14 cellular contexts compared by ENCODE assay signal in genomic region chr17:75188614-75189013, GRCh38. TPM values are rescaled to one million over a fixed set of nuclear protein-coding genes. Genes with fewer than 3 reads are reported as not detected.
DNase-seq lines count a peak whose midpoint lies in the region; ATAC-seq and TF ChIP-seq lines count a peak whose summit lies in the region.
"Had no signal": no experiment of that assay in that cellular context is flagged by ENCODE, and none has a peak within 500 bp of the region (broad histone marks: within the 10 kb centered on the region; RNA-seq: fewer than 3 reads in every experiment).

No MANE protein-coding gene starts in this region.

- H3K4me3 ChIP-seq in HEK293 (ENCODE audit: low read depth, low read length) (no peak overlapping the region), lower lobe of right lung (no peak overlapping the region), heart left ventricle (no peak overlapping the region)
- H3K4me3 ChIP-seq: PC-9 had no signal

- H3K27me3 ChIP-seq in lower lobe of right lung (ENCODE audit: low read depth), result no peaks in the 10 kb centered on the region
- no peaks in the 10 kb centered on the region for H3K27me3 ChIP-seq in heart left ventricle

- CTCF ChIA-PET in activated CD8-positive, alpha-beta memory T cell treated with anti-CD3 and anti-CD28 coated beads, Interleukin-2, amount 10 ng/mL, durations not matched to agents 7 days and 5 days (lab: Charles Lee), result interaction anchor here (0.8 to 6.2 kb wide), 11 partner anchors 13 to 231 kb away, joined by 3 to 59 read pairs (median 4); partner anchors contain the start of genes CDR2L, MIF4GD, NUP85 and SLC25A19
- CTCF ChIA-PET in HEK293 (lab: Yijun Ruan, JAX), result interaction anchor here (0.9 to 4.6 kb wide), 5 partner anchors 13 to 231 kb away, joined by 3 to 49 read pairs (median 4); no protein-coding TSS in a partner anchor
- CTCF ChIA-PET in activated CD4-positive, alpha-beta memory T cell treated with anti-CD3 and anti-CD28 coated beads for 36 hours (lab: Charles Lee), result interaction anchor here (0.6 to 4.5 kb wide), 9 partner anchors 12 to 328 kb away, joined by 3 to 55 read pairs (median 4); partner anchors contain the start of genes NT5C, NUP85 and TSEN54

- H3K36me3 Mint-ChIP-seq in activated CD8-positive, alpha-beta memory T cell treated with anti-CD3 and anti-CD28 coated beads, Interleukin-2, amount 10 ng/mL, durations not matched to agents 7 days and 5 days, result peaks cover 4% of the 10 kb centered on the region
- H3K36me3 Mint-ChIP-seq in activated CD4-positive, alpha-beta memory T cell treated with anti-CD3 and anti-CD28 coated beads for 36 hours, result no peaks in the 10 kb centered on the region

- intact Hi-C loops in activated CD4-positive, alpha-beta memory T cell treated with anti-CD3 and anti-CD28 coated beads for 36 hours (cut with micrococcal nuclease), result no loop called here
- intact Hi-C loops in lower lobe of right lung (cut with DNase I) (no loop called here), heart left ventricle (cut with DNase I) (loop anchor here in 1 of 10 donors (10.0 kb wide), 1 partner anchor 204 kb away; the partner anchor contains the start of gene CDR2L)

- no peaks in the 10 kb centered on the region for H3K36me3 ChIP-seq in HEK293 (ENCODE audit: control insufficient read depth in 2 of 2, insufficient read depth in 1 of 2, low read length in 2 of 2)
- no peaks in the 10 kb centered on the region for H3K36me3 ChIP-seq in lower lobe of right lung
- no peaks in the 10 kb centered on the region for H3K36me3 ChIP-seq in heart left ventricle

- POLR2A ChIA-PET in HEK293 (lab: Yijun Ruan, JAX), result interaction anchor here (1.1 to 1.9 kb wide), 2 partner anchors 10 to 34 kb away, joined by 3 to 7 read pairs; partner anchors contain the start of gene JPT1
- POLR2A ChIA-PET in activated CD4-positive, alpha-beta memory T cell treated with anti-CD3 and anti-CD28 coated beads for 36 hours (lab: Charles Lee), result interaction anchor here (0.6 to 1.7 kb wide), 3 partner anchors 8 to 70 kb away, joined by 3 to 4 read pairs (median 3); no protein-coding TSS in a partner anchor

- H3K27ac ChIP-seq in HEK293 (ENCODE audit: extremely low read depth, low read depth, low read length), result no peak overlapping the region
- peak overlapping the region; percentile 46 for H3K27ac ChIP-seq in lower lobe of right lung
- no peak overlapping the region for H3K27ac ChIP-seq in heart left ventricle
- H3K27ac ChIP-seq: C4-2B had no signal

- TF ChIP-seq CTCF in HEK293 (tag by site-specific recombination; IDR thresholded peaks at IDR 0.05) (no peak), lower lobe of right lung (IDR thresholded peaks at IDR 0.05) (no peak), heart left ventricle (IDR thresholded peaks at IDR 0.05) (no peak)

- H3K9me3 Mint-ChIP-seq in activated CD8-positive, alpha-beta memory T cell treated with anti-CD3 and anti-CD28 coated beads, Interleukin-2, amount 10 ng/mL, durations not matched to agents 7 days and 5 days (ENCODE audit: low read depth), result no peaks in the 10 kb centered on the region
- H3K9me3 Mint-ChIP-seq in activated CD4-positive, alpha-beta memory T cell treated with anti-CD3 and anti-CD28 coated beads for 36 hours, result no peaks in the 10 kb centered on the region

- H3K4me1 ChIP-seq in HEK293 (ENCODE audit: control insufficient read depth, insufficient read depth, low read length) (no peaks in the 10 kb centered on the region), lower lobe of right lung (peaks cover 12% of the 10 kb centered on the region), heart left ventricle (peaks cover 0 to 12% (median 0%) of the 10 kb centered on the region in 12 donors)

- WGBS in heart left ventricle, 4 donors, result 87 to 96% (median 90%) methylated on average over 6 of the region's 6 CpGs

- no peaks in the 10 kb centered on the region for H3K27me3 Mint-ChIP-seq in activated CD8-positive, alpha-beta memory T cell treated with anti-CD3 and anti-CD28 coated beads, Interleukin-2, amount 10 ng/mL, durations not matched to agents 7 days and 5 days
- no peaks in the 10 kb centered on the region for H3K27me3 Mint-ChIP-seq in activated CD4-positive, alpha-beta memory T cell treated with anti-CD3 and anti-CD28 coated beads for 36 hours

- DNase-seq in activated CD8-positive, alpha-beta memory T cell treated with anti-CD3 and anti-CD28 coated beads, Interleukin-2, amount 10 ng/mL, durations not matched to agents 7 days and 5 days, result no peak
- no peak for DNase-seq in activated CD8-positive, alpha-beta memory T cell treated with anti-CD3 and anti-CD28 coated beads for 24 hours
- DNase-seq in activated CD4-positive, alpha-beta memory T cell treated with anti-CD3 and anti-CD28 coated beads for 36 hours, result no peak
- DNase-seq in lower lobe of right lung, result no peak
- no peak for DNase-seq in stimulated activated naive CD4-positive, alpha-beta T cell (lab: John Stamatoyannopoulos, UW)
- DNase-seq in heart left ventricle, result no peak
- no peak for DNase-seq in stimulated activated CD4-positive, alpha-beta T cell treated with anti-CD3 and anti-CD28 coated beads, Interleukin-2, amount 100 ng/mL, for 48 hours
- DNase-seq: AML-193, DMS 273 treated with DMSO at 0.1 percent for 48 hours, DND-41, NCI-H187 had no signal

- no peak for TF ChIP-seq POLR2A in heart left ventricle (IDR thresholded peaks at IDR 0.05)

- H3K4me1 Mint-ChIP-seq in activated CD8-positive, alpha-beta memory T cell treated with anti-CD3 and anti-CD28 coated beads, Interleukin-2, amount 10 ng/mL, durations not matched to agents 7 days and 5 days, result peaks cover 24% of the 10 kb centered on the region
- peaks cover 19% of the 10 kb centered on the region for H3K4me1 Mint-ChIP-seq in activated CD4-positive, alpha-beta memory T cell treated with anti-CD3 and anti-CD28 coated beads for 36 hours (ENCODE audit: low read depth)

- H3K27ac Mint-ChIP-seq in activated CD8-positive, alpha-beta memory T cell treated with anti-CD3 and anti-CD28 coated beads, Interleukin-2, amount 10 ng/mL, durations not matched to agents 7 days and 5 days, result peak overlapping the region; percentile 94
- peak overlapping the region; percentile 88 for H3K27ac Mint-ChIP-seq in activated CD4-positive, alpha-beta memory T cell treated with anti-CD3 and anti-CD28 coated beads for 36 hours

- ATAC-seq in activated CD8-positive, alpha-beta memory T cell treated with anti-CD3 and anti-CD28 coated beads, Interleukin-2, amount 10 ng/mL, durations not matched to agents 7 days and 5 days, result no peak
- no peak for ATAC-seq in lower lobe of right lung
- no peak for ATAC-seq in heart left ventricle

- H3K9me3 ChIP-seq in HEK293 (ENCODE audit: control insufficient read depth, insufficient read depth, low read depth, low read length) (no peaks in the 10 kb centered on the region), lower lobe of right lung (no peaks in the 10 kb centered on the region), heart left ventricle (no peaks in the 10 kb centered on the region)

- no peak overlapping the region for H3K4me3 Mint-ChIP-seq in activated CD8-positive, alpha-beta memory T cell treated with anti-CD3 and anti-CD28 coated beads, Interleukin-2, amount 10 ng/mL, durations not matched to agents 7 days and 5 days
- no peak overlapping the region for H3K4me3 Mint-ChIP-seq in activated CD4-positive, alpha-beta memory T cell treated with anti-CD3 and anti-CD28 coated beads for 36 hours

TF ChIP-seq in HEK293, 187 proteins besides CTCF, POLR2A, EP300 and RAD21:
- TF ChIP-seq ELK4 (IDR thresholded peaks at IDR 0.05; ENCODE audit: borderline replicate concordance, low read depth, low read length) (no peak), ZNF24 (tag by site-specific recombination; IDR thresholded peaks at IDR 0.05) (peak; percentile 89)

RNA-seq across cellular contexts. Expression of gene SUMO2, which starts 5.9 kb away (rescaled TPM):
- total RNA-seq in activated CD8-positive, alpha-beta memory T cell treated with anti-CD3 and anti-CD28 coated beads, Interleukin-2, amount 10 ng/mL, durations not matched to agents 7 days and 5 days, result 100 to 1,000 TPM; 469 to 639 TPM
- 100 to 1,000 TPM; 610 to 612 TPM for total RNA-seq in activated CD4-positive, alpha-beta memory T cell treated with anti-CD3 and anti-CD28 coated beads for 36 hours
- total RNA-seq in lower lobe of right lung (351 TPM), heart left ventricle (100 to 1,000 TPM in 7 of 9 donors, 10 to 100 TPM in 2; 50.1 to 277 (median 207) TPM)
- polyA plus RNA-seq in heart left ventricle, result 10 to 100 TPM; 47.1 to 78.7 TPM

RNA-seq across cellular contexts. Expression of gene NUP85, which starts 16.9 kb away (rescaled TPM):
- 100 to 1,000 TPM; 164 to 176 TPM for total RNA-seq in activated CD8-positive, alpha-beta memory T cell treated with anti-CD3 and anti-CD28 coated beads, Interleukin-2, amount 10 ng/mL, durations not matched to agents 7 days and 5 days
- total RNA-seq in activated CD4-positive, alpha-beta memory T cell treated with anti-CD3 and anti-CD28 coated beads for 36 hours, result 100 to 1,000 TPM; 125 to 132 TPM
- total RNA-seq in lower lobe of right lung, result 66.8 TPM
- total RNA-seq in heart left ventricle, result 10 to 100 TPM in 8 of 9 donors, 1 to 10 TPM in 1; 9.4 to 40.9 (median 21.5) TPM
- 10 to 100 TPM; 14.3 to 27.6 TPM for polyA plus RNA-seq in heart left ventricle

RNA-seq across cellular contexts. Expression of gene JPT1, which starts 34.3 kb away (rescaled TPM):
- total RNA-seq in activated CD8-positive, alpha-beta memory T cell treated with anti-CD3 and anti-CD28 coated beads, Interleukin-2, amount 10 ng/mL, durations not matched to agents 7 days and 5 days, result 100 to 1,000 TPM; 277 to 301 TPM
- 100 to 1,000 TPM; 263 to 267 TPM for total RNA-seq in activated CD4-positive, alpha-beta memory T cell treated with anti-CD3 and anti-CD28 coated beads for 36 hours
- total RNA-seq in lower lobe of right lung, result 61.1 TPM
- 10 to 100 TPM; 10.4 to 60.8 (median 16.0) TPM for total RNA-seq in heart left ventricle
- polyA plus RNA-seq in heart left ventricle, result 10 to 100 TPM; 41.8 to 68.0 TPM

RNA-seq across cellular contexts. Expression of gene NT5C, which starts 57.1 kb away (rescaled TPM):
- total RNA-seq in activated CD8-positive, alpha-beta memory T cell treated with anti-CD3 and anti-CD28 coated beads, Interleukin-2, amount 10 ng/mL, durations not matched to agents 7 days and 5 days, result 10 to 100 TPM; 65.2 to 73.1 TPM
- 10 to 100 TPM; 65.2 to 70.8 TPM for total RNA-seq in activated CD4-positive, alpha-beta memory T cell treated with anti-CD3 and anti-CD28 coated beads for 36 hours
- total RNA-seq in lower lobe of right lung (34.9 TPM), heart left ventricle (10 to 100 TPM; 15.9 to 56.0 (median 22.8) TPM)
- polyA plus RNA-seq in heart left ventricle, result 10 to 100 TPM; 29.0 to 45.7 TPM
